ENCODE assay signal across 27 cellular contexts in genomic region chr16:48217708-48218107, GRCh38. TPM values are rescaled to one million over a fixed set of nuclear protein-coding genes. Genes with fewer than 3 reads are reported as not detected.
"Had no signal": no experiment of that assay in that cellular context is flagged by ENCODE, and none has a peak within 500 bp of the region (broad histone marks: within the 10 kb centered on the region; RNA-seq: fewer than 3 reads in every experiment).

No MANE protein-coding gene starts in this region.

- H3K9me3 ChIP-seq: esophagus muscularis mucosa, gastrocnemius medialis, ovary, psoas muscle, spleen, thoracic aorta, tibial nerve, upper lobe of left lung had no signal

- ATAC-seq: gastrocnemius medialis; left lobe of liver; natural killer cell; psoas muscle; right cardiac atrium; stimulated activated memory B cell treated with anti-CD40 and anti-IgM and Interleukin-4, amounts not matched to agents 10 μg/mL and 1 μg/mL and 100 μg/mL, for 72 hours; stimulated activated naive CD8-positive, alpha-beta T cell treated with anti-CD3 and anti-CD28 coated beads, Interleukin-15, Interleukin-2, amounts not matched to agents 100 U/mL and 50 U/mL, for 24 hours had no signal

- DNase-seq: dermis blood vessel endothelial cell; effector memory CD4-positive, alpha-beta T cell; foreskin fibroblast; gastrocnemius medialis; head of caudate nucleus; kidney; natural killer cell; occipital lobe; ovary; posterior cingulate gyrus; psoas muscle; right cardiac atrium; spleen; stimulated activated CD4-positive, alpha-beta T cell treated with anti-CD3 and anti-CD28 coated beads, Interleukin-4, amount 100 ng/mL, for 4 hours; stimulated activated naive CD8-positive, alpha-beta T cell treated with anti-CD3 and anti-CD28 coated beads, Interleukin-15, Interleukin-2, amounts not matched to agents 100 U/mL and 50 U/mL, for 24 hours; upper lobe of left lung had no signal

- H3K36me3 ChIP-seq: esophagus muscularis mucosa, gastrocnemius medialis, ovary, spleen, thoracic aorta, tibial nerve, upper lobe of left lung had no signal

- H3K4me3 ChIP-seq: coronary artery, esophagus muscularis mucosa, gastrocnemius medialis, lung, ovary, psoas muscle, skin epidermis, spleen, thoracic aorta, tibial nerve, upper lobe of left lung had no signal

- H3K4me1 ChIP-seq: esophagus muscularis mucosa, gastrocnemius medialis, psoas muscle, spleen, tibial nerve, upper lobe of left lung had no signal

- H3K27me3 ChIP-seq: esophagus muscularis mucosa, gastrocnemius medialis, ovary, spleen, tibial nerve, upper lobe of left lung had no signal

- H3K27ac ChIP-seq: coronary artery, esophagus muscularis mucosa, gastrocnemius medialis, ovary, psoas muscle, skin epidermis, spleen, thoracic aorta, tibial nerve, upper lobe of left lung had no signal

RNA-seq across cellular contexts. Expression of gene ABCC11, which starts 29.6 kb away (rescaled TPM):
- total RNA-seq: dermis blood vessel endothelial cell, endothelial cell of umbilical vein, epithelial cell of proximal tubule, esophagus muscularis mucosa, glomerular endothelial cell, kidney, thoracic aorta, tibial nerve had no signal
